Comparison of ENCODE assay signal across 8 cellular contexts in genomic region chr17:2688351-2689342, GRCh38. TPM values are rescaled to one million over a fixed set of nuclear protein-coding genes. Genes with fewer than 3 reads are reported as not detected.
DNase-seq lines count a peak whose midpoint lies in the region; ATAC-seq and TF ChIP-seq lines count a peak whose summit lies in the region.

No MANE protein-coding gene starts in this region.

- POLR2A ChIA-PET in activated CD4-positive, alpha-beta T cell treated with anti-CD3 and anti-CD28 coated beads, Interleukin-2, amount 10 ng/mL, durations not matched to agents 7 days and 5 days (lab: Charles Lee): no interaction called here

- no peak for DNase-seq in activated CD4-positive, alpha-beta T cell treated with anti-CD3 and anti-CD28 coated beads, Interleukin-2, amount 10 ng/mL, durations not matched to agents 7 days and 5 days
- DNase-seq in activated CD4-positive, alpha-beta T cell treated with anti-CD3 and anti-CD28 coated beads for 48 hours: no peak
- peak; percentile 14 for DNase-seq in SW480 (ENCODE audit: low spot score)
- peak; percentile 6 to 21 for DNase-seq in heart right ventricle
- peak; percentile 67 to 79 for DNase-seq in suprapubic skin (ENCODE audit: low spot score in 2 of 2)
- no peak for DNase-seq in AG08396 (ENCODE audit: low spot score)
- no peak for DNase-seq in EL
- DNase-seq in BE2C: no peak

- peak overlapping the region; percentile 54 for H3K4me3 Mint-ChIP-seq in activated CD4-positive, alpha-beta T cell treated with anti-CD3 and anti-CD28 coated beads, Interleukin-2, amount 10 ng/mL, durations not matched to agents 7 days and 5 days

- ATAC-seq in heart right ventricle: peak in 6 of 8 donors; percentile 1 to 55 (median 20)

- CTCF ChIA-PET in activated CD4-positive, alpha-beta T cell treated with anti-CD3 and anti-CD28 coated beads, Interleukin-2, amount 10 ng/mL, durations not matched to agents 7 days and 5 days (lab: Charles Lee): interaction anchor here (0.8 kb wide), 1 partner anchor 21 kb away, joined by 3 read pairs; no protein-coding TSS in a partner anchor

- peak overlapping the region; percentile 80 for H3K27ac Mint-ChIP-seq in activated CD4-positive, alpha-beta T cell treated with anti-CD3 and anti-CD28 coated beads, Interleukin-2, amount 10 ng/mL, durations not matched to agents 7 days and 5 days

- no peaks in the 10 kb centered on the region for H3K9me3 ChIP-seq in heart right ventricle
- no peaks in the 10 kb centered on the region for H3K9me3 ChIP-seq in suprapubic skin
- H3K9me3 ChIP-seq in BE2C: no peaks in the 10 kb centered on the region

- WGBS in heart right ventricle, 2 donors: 53 to 54% methylated on average over 27 of the region's 27 CpGs
- 75% methylated on average over 18 of the region's 27 CpGs for WGBS in suprapubic skin

- intact Hi-C loops in heart right ventricle (cut with DNase I): loop anchor here in 3 of 10 donors (10.0 kb wide), 2 partner anchors 94 to 174 kb away; partner anchors contain the start of genes METTL16 (in 2 of the 3) and PAFAH1B1 (in 1 of the 3)

- TF ChIP-seq CTCF in heart right ventricle (IDR thresholded peaks at IDR 0.05): no peak
- TF ChIP-seq CTCF in suprapubic skin (IDR thresholded peaks at IDR 0.05): no peak
- TF ChIP-seq CTCF in BE2C (IDR thresholded peaks at IDR 0.05; ENCODE audit: low read depth, low read length): no peak

- H3K4me3 ChIP-seq in heart right ventricle (no peak overlapping the region), suprapubic skin (no peak overlapping the region), BE2C (ENCODE audit: low read depth, low read length) (no peak overlapping the region)

- H3K36me3 Mint-ChIP-seq in activated CD4-positive, alpha-beta T cell treated with anti-CD3 and anti-CD28 coated beads, Interleukin-2, amount 10 ng/mL, durations not matched to agents 7 days and 5 days (ENCODE audit: low read depth): peaks cover 12% of the 10 kb centered on the region

- peaks cover 7 to 54% (median 33%) of the 10 kb centered on the region in 9 donors for H3K4me1 ChIP-seq in heart right ventricle
- peaks cover 30% of the 10 kb centered on the region for H3K4me1 ChIP-seq in suprapubic skin
- no peaks in the 10 kb centered on the region for H3K4me1 ChIP-seq in BE2C

- TF ChIP-seq POLR2A in suprapubic skin (IDR thresholded peaks at IDR 0.05): no peak

- peak overlapping the region in 4 of 10 donors; percentile 12 to 67 (median 28) for H3K27ac ChIP-seq in heart right ventricle
- H3K27ac ChIP-seq in suprapubic skin: no peak overlapping the region

- H3K36me3 ChIP-seq in heart right ventricle (peaks cover 0 to 61% (median 36%) of the 10 kb centered on the region in 9 donors), suprapubic skin (peaks cover 51% of the 10 kb centered on the region), BE2C (peaks cover 13% of the 10 kb centered on the region)

- no peaks in the 10 kb centered on the region for H3K27me3 ChIP-seq in heart right ventricle
- no peaks in the 10 kb centered on the region for H3K27me3 ChIP-seq in suprapubic skin
- no peaks in the 10 kb centered on the region for H3K27me3 ChIP-seq in BE2C

- peaks cover 18% of the 10 kb centered on the region for H3K4me1 Mint-ChIP-seq in activated CD4-positive, alpha-beta T cell treated with anti-CD3 and anti-CD28 coated beads, Interleukin-2, amount 10 ng/mL, durations not matched to agents 7 days and 5 days

- no peaks in the 10 kb centered on the region for H3K27me3 Mint-ChIP-seq in activated CD4-positive, alpha-beta T cell treated with anti-CD3 and anti-CD28 coated beads, Interleukin-2, amount 10 ng/mL, durations not matched to agents 7 days and 5 days

- TF ChIP-seq EP300 in suprapubic skin (IDR thresholded peaks at IDR 0.05): no peak

- H3K9me3 Mint-ChIP-seq in activated CD4-positive, alpha-beta T cell treated with anti-CD3 and anti-CD28 coated beads, Interleukin-2, amount 10 ng/mL, durations not matched to agents 7 days and 5 days: no peaks in the 10 kb centered on the region

RNA-seq across cellular contexts. Expression of gene CLUH, which starts 22.9 kb away (rescaled TPM):
- 10 to 100 TPM; 44.8 to 55.9 TPM for total RNA-seq in activated CD4-positive, alpha-beta T cell treated with anti-CD3 and anti-CD28 coated beads, Interleukin-2, amount 10 ng/mL, durations not matched to agents 7 days and 5 days
- total RNA-seq in heart right ventricle (100 to 1,000 TPM; 122 to 198 (median 170) TPM), suprapubic skin (100 to 1,000 TPM; 120 to 291 (median 151) TPM)
- 100 to 1,000 TPM in 1 of 2 donors, 10 to 100 TPM in 1; 55.6 to 123 TPM for polyA plus RNA-seq in heart right ventricle
- 176 TPM for polyA plus RNA-seq in BE2C (2012; ENCODE audit: insufficient read depth, insufficient read length, low read depth)

Comparison
In these comparisons a context has a peak if more than half of its experiments do, and no peak if none do; other contexts are left out.
1. DNase-seq: peak in SW480 (single experiment), heart right ventricle (2 of 2) and suprapubic skin (2 of 2); none in activated CD4-positive, alpha-beta T cell treated with anti-CD3 and anti-CD28 coated beads, Interleukin-2, amount 10 ng/mL, durations not matched to agents 7 days and 5 days (single experiment), activated CD4-positive, alpha-beta T cell treated with anti-CD3 and anti-CD28 coated beads for 48 hours (single experiment), AG08396 (single experiment), EL (single experiment) and BE2C (single experiment).